17 cellular contexts compared by ENCODE assay signal in the genomic region with DNA sequence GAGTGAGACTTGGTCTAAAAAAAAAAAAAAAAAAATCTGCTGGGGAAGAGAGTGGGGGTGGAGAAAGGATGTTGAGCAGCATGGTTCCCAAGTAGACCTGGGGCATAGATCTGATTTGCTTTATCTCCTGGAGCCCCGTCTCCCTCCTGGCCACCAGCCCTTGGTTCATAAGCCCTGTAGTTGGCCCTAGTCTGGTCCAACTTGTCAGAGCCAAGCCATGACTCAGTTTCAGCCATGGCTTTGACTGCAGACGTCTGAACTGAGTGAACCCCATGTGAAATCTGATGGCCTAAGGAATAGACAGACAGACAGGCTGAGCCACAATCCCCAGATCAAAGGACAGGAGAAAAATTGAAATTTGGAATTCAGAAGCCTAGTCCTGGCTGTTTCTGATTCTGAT. TPM values are rescaled to one million over a fixed set of nuclear protein-coding genes. Genes with fewer than 3 reads are reported as not detected.
DNase-seq lines count a peak whose midpoint lies in the region; ATAC-seq and TF ChIP-seq lines count a peak whose summit lies in the region.
"Had no signal": no experiment of that assay in that cellular context is flagged by ENCODE, and none has a peak within 500 bp of the region (broad histone marks: within the 10 kb centered on the region; RNA-seq: fewer than 3 reads in every experiment).

No MANE protein-coding gene starts in this region.

- no peak for TF ChIP-seq POLR2A in gastroesophageal sphincter (IDR thresholded peaks at IDR 0.05)

- peak; percentile 37 for ATAC-seq in Right ventricle myocardium inferior
- ATAC-seq in gastroesophageal sphincter: peak; percentile 35
- no peak for ATAC-seq in GM19324 (IDR thresholded peaks at IDR 0.05; ENCODE audit: low FRiP score, unreplicated experiment)
- ATAC-seq: CD8-positive, alpha-beta T cell had no signal

- H3K9me3 ChIP-seq in right atrium auricular region (no peaks in the 10 kb centered on the region), gastroesophageal sphincter (no peaks in the 10 kb centered on the region), tibial artery (no peaks in the 10 kb centered on the region), hepatocyte (ENCODE audit: low read depth) (no peaks in the 10 kb centered on the region)
- H3K9me3 ChIP-seq: HAP-1 had no signal

- H3K27ac ChIP-seq in right atrium auricular region (no peak overlapping the region), gastroesophageal sphincter (no peak overlapping the region), tibial artery (no peak overlapping the region), hepatocyte (no peak overlapping the region)
- H3K27ac ChIP-seq: 22Rv1 had no signal

- DNase-seq in Right ventricle myocardium inferior (ENCODE audit: missing footprints) (no peak), right atrium auricular region (ENCODE audit: low spot score) (no peak), iris pigment epithelial cell (ENCODE audit: low read depth) (peak; percentile 24), tibial artery (peak; percentile 49 to 68), NCI-H2081 treated with DMSO at 0.1 percent for 48 hours (lab: John Stamatoyannopoulos, UW) (no peak), hepatocyte (ENCODE audit: low spot score) (no peak)
- DNase-seq: CD8-positive, alpha-beta T cell; COR-L47; DMS153; DMS79 treated with DMSO at 0.1 percent for 48 hours; EL had no signal

- TF ChIP-seq CTCF in right atrium auricular region (IDR thresholded peaks at IDR 0.05) (no peak), gastroesophageal sphincter (IDR thresholded peaks at IDR 0.05) (no peak), tibial artery (IDR thresholded peaks at IDR 0.05) (no peak), hepatocyte (IDR thresholded peaks at IDR 0.05; ENCODE audit: poor library complexity) (no peak)

- H3K79me2 ChIP-seq in hepatocyte: no peaks in the 10 kb centered on the region

- H3K27me3 ChIP-seq in right atrium auricular region (no peaks in the 10 kb centered on the region), gastroesophageal sphincter (no peaks in the 10 kb centered on the region), tibial artery (peaks cover 0 to 3% of the 10 kb centered on the region in 2 donors), hepatocyte (no peaks in the 10 kb centered on the region)

- H3K4me1 ChIP-seq in right atrium auricular region (peaks cover 0 to 20% of the 10 kb centered on the region in 2 donors), gastroesophageal sphincter (peaks cover 0 to 14% (median 4%) of the 10 kb centered on the region in 3 donors), tibial artery (peaks cover 0 to 6% (median 0%) of the 10 kb centered on the region in 4 donors), hepatocyte (ENCODE audit: insufficient read depth) (peaks cover 33% of the 10 kb centered on the region)

- no peak overlapping the region for H2AFZ ChIP-seq in hepatocyte

- H3K4me3 ChIP-seq in right atrium auricular region: no peak overlapping the region
- H3K4me3 ChIP-seq in gastroesophageal sphincter: no peak overlapping the region
- H3K4me3 ChIP-seq in tibial artery: no peak overlapping the region
- H3K4me3 ChIP-seq in hepatocyte: no peak overlapping the region
- H3K4me3 ChIP-seq: HAP-1 had no signal

- intact Hi-C loops in Right ventricle myocardium inferior (cut with DNase I) (no loop called here), tibial artery (cut with DNase I; ENCODE audit: low total_unique reads) (loop anchor here (5.0 kb wide), 1 partner anchor 39 kb away; no protein-coding TSS in a partner anchor)

- 56 to 80% methylated on average over 1 of the region's 2 CpGs for WGBS in gastroesophageal sphincter (ENCODE audit: low coverage in 1 of 2), 2 donors
- WGBS in hepatocyte (ENCODE audit: low lambda C conversion rate, missing lambda C conversion rate): 86% methylated on average over 2 of the region's 2 CpGs

- no peaks in the 10 kb centered on the region for H3K9me2 ChIP-seq in hepatocyte (replicated peaks; ENCODE audit: insufficient read depth)

- H3K4me2 ChIP-seq in hepatocyte: no peak overlapping the region

- H4K20me1 ChIP-seq in hepatocyte (ENCODE audit: insufficient read depth, poor library complexity, severe bottlenecking): no peaks in the 10 kb centered on the region

- TF ChIP-seq EP300 in gastroesophageal sphincter (IDR thresholded peaks at IDR 0.05): no peak

- H3K36me3 ChIP-seq in right atrium auricular region (no peaks in the 10 kb centered on the region), gastroesophageal sphincter (no peaks in the 10 kb centered on the region), tibial artery (no peaks in the 10 kb centered on the region), hepatocyte (replicated peaks; ENCODE audit: insufficient read depth, low read depth) (no peaks in the 10 kb centered on the region)
- H3K36me3 ChIP-seq: HAP-1 had no signal

RNA-seq across cellular contexts. Expression of a gene that starts 2.0 kb away (rescaled TPM):
- 15.7 TPM for total RNA-seq in Right ventricle myocardium inferior
- 10 to 100 TPM in 1 of 2 donors, 1 to 10 TPM in 1; 2.2 to 32.0 TPM for total RNA-seq in right atrium auricular region
- 100 to 1,000 TPM in 1 of 4 donors, 10 to 100 TPM in 3; 43.7 to 114 (median 74.5) TPM for total RNA-seq in gastroesophageal sphincter
- total RNA-seq in hepatocyte: 62.9 and 67.1 TPM in 2 replicates
- polyA plus RNA-seq in hepatocyte: 69.2 and 96.4 TPM in 2 replicates
- total RNA-seq: H1 had no signal
- polyA plus RNA-seq: CD14-positive monocyte had no signal

RNA-seq across cellular contexts. Expression of a gene that starts 28.1 kb away (rescaled TPM):
- total RNA-seq in Right ventricle myocardium inferior: 54.6 TPM
- 10 to 100 TPM; 28.8 to 39.5 TPM for total RNA-seq in right atrium auricular region
- total RNA-seq in gastroesophageal sphincter: 10 to 100 TPM; 40.1 to 68.8 (median 55.6) TPM
- 53.4 and 53.5 TPM in 2 replicates for total RNA-seq in hepatocyte
- 20.0 and 33.8 TPM in 2 replicates for polyA plus RNA-seq in hepatocyte

Comparison
In these comparisons a context has a peak if more than half of its experiments do, and no peak if none do; other contexts are left out.
1. DNase-seq: peak in iris pigment epithelial cell (single experiment) and tibial artery (2 of 2); none in Right ventricle myocardium inferior (single experiment), right atrium auricular region (single experiment), NCI-H2081 treated with DMSO at 0.1 percent for 48 hours (single experiment) and hepatocyte (single experiment).